In the genomic region with DNA sequence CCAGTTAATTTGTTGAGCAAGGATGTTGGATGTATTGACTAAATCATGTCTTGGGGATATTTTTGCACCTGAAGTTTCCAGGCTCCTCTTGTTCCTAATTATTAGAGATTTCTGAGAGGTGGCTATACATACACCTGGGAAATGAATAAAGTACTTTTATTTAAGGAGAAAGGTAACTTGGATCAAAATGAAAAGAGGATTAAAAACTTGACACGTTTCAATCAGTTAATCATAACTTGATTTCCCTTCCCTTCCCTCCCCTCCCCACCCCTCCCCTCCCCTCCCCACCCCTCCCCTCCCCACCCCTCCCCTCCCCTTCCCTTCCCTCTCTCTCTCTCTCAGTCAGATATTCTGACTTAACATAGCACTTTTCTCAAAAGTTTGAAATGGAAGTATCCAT, we compare ENCODE assay signal across 31 cellular contexts.
DNase-seq lines count a peak whose midpoint lies in the region; ATAC-seq, FAIRE-seq and TF ChIP-seq lines count a peak whose summit lies in the region.
"Had no signal": no experiment of that assay in that cellular context is flagged by ENCODE, and none has a peak within 500 bp of the region (broad histone marks: within the 10 kb centered on the region; RNA-seq: fewer than 3 reads in every experiment).

No MANE protein-coding gene starts in this region.

- H2AFZ ChIP-seq in HepG2 (ENCODE audit: low read length) (no peak overlapping the region), K562 (ENCODE audit: low read depth, low read length) (no peak overlapping the region)

- H3K27me3 ChIP-seq in HepG2 (ENCODE audit: control insufficient read depth in 1 of 2, insufficient read depth in 2 of 2, low read length in 2 of 2) (no peaks in the 10 kb centered on the region), right lobe of liver (no peaks in the 10 kb centered on the region), K562 (ENCODE audit: control insufficient read depth in 2 of 2, insufficient read depth in 2 of 2, low read length in 2 of 2) (no peaks in the 10 kb centered on the region), gastroesophageal sphincter (no peaks in the 10 kb centered on the region)
- H3K27me3 ChIP-seq: BE2C; BLaER1; BLaER1 treated with 17β-estradiol and CSF1 and Interleukin-3, amounts not matched to agents 10 nM and 100 nM had no signal

- H3K79me2 ChIP-seq in HepG2 (ENCODE audit: insufficient read depth, low read length), result no peaks in the 10 kb centered on the region
- H3K79me2 ChIP-seq in K562 (ENCODE audit: control insufficient read depth, insufficient read depth, low read length), result no peaks in the 10 kb centered on the region

- CTCF ChIA-PET in HepG2 (lab: Yijun Ruan, JAX; ENCODE audit: low intra/inter-chr PET ratio, low total read pairs) (no interaction called here), K562 (lab: Yijun Ruan, JAX; ENCODE audit: low intra/inter-chr PET ratio) (no interaction called here)

- TF ChIP-seq RAD21 in HepG2 (CRISPR knock-in tag; IDR thresholded peaks at IDR 0.05) (no peak), K562 (CRISPR knock-in tag; conservative IDR thresholded peaks at IDR 0.05 in 1 of 2, IDR thresholded peaks at IDR 0.05 in 1 of 2) (no peak)

- H3K9me3 ChIP-seq in HepG2 (ENCODE audit: low read length), result no peaks in the 10 kb centered on the region
- no peaks in the 10 kb centered on the region for H3K9me3 ChIP-seq in right lobe of liver
- no peaks in the 10 kb centered on the region; the same call in 1 of the 2 replicates for H3K9me3 ChIP-seq in K562 (replicated peaks; ENCODE audit: control insufficient read depth, insufficient read depth, low read depth, low read length)
- no peaks in the 10 kb centered on the region for H3K9me3 ChIP-seq in gastroesophageal sphincter
- H3K9me3 ChIP-seq: A549; BE2C; BLaER1; BLaER1 treated with 17β-estradiol and CSF1 and Interleukin-3, amounts not matched to agents 10 nM and 100 nM; Caco-2 had no signal

- ATAC-seq in HepG2, result no peak
- ATAC-seq in right lobe of liver, result no peak
- ATAC-seq in K562, result no peak
- ATAC-seq in gastroesophageal sphincter, result no peak
- ATAC-seq: A549; CD8-positive, alpha-beta T cell had no signal

- H3K9ac ChIP-seq in HepG2 (ENCODE audit: insufficient read depth, low read depth, low read length) (no peak overlapping the region), K562 (ENCODE audit: insufficient read depth in 1 of 2, low read depth in 2 of 2, low read length in 2 of 2) (no peak overlapping the region)
- H3K9ac ChIP-seq: BLaER1; BLaER1 treated with 17β-estradiol and CSF1 and Interleukin-3, amounts not matched to agents 10 nM and 100 nM had no signal

- no peak for TF ChIP-seq POLR2A in HepG2 (IDR thresholded peaks at IDR 0.05; ENCODE audit: insufficient read depth in 1 of 2, low read depth in 2 of 2, low read length in 2 of 2)
- no peak for TF ChIP-seq POLR2A in right lobe of liver (IDR thresholded peaks at IDR 0.05)
- no peak for TF ChIP-seq POLR2A in K562 (conservative IDR thresholded peaks at IDR 0.05)
- TF ChIP-seq POLR2A in gastroesophageal sphincter (IDR thresholded peaks at IDR 0.05), result no peak

- in situ Hi-C loops in HepG2 (cut with HindIII; ENCODE audit: extremely low pct_ligation_motif_present, low pct_unique_long_range_greater_than_20kb) (no loop called here), K562 (cut with MboI) (no loop called here)

- DNase-seq in HepG2 (ENCODE audit: low spot score), result no peak
- no peak for DNase-seq in right lobe of liver
- no peak for DNase-seq in K562 (ENCODE audit: extremely low read depth in 1 of 4, low spot score in 3 of 4)
- DNase-seq: 8988T; ACHN; AML-193; BE2C; C1 segment of cervical spinal cord; Caco-2; Calu3; CD4-positive, alpha-beta memory T cell; CD4-positive, alpha-beta T cell; CD4-positive, CD25-positive, alpha-beta regulatory T cell; CD8-positive, alpha-beta memory T cell; CD8-positive, alpha-beta T cell; COR-L47; DMS 273 treated with DMSO at 0.1 percent for 48 hours; DMS153; DMS53; DMS79; DMS79 treated with DMSO at 0.1 percent for 48 hours; DND-41; EL had no signal

- H3K27ac ChIP-seq in HepG2 (ENCODE audit: extremely low read length, insufficient read depth, low read length), result no peak overlapping the region
- H3K27ac ChIP-seq in right lobe of liver, result no peak overlapping the region
- H3K27ac ChIP-seq in K562 (ENCODE audit: extremely low read depth, low read depth, low read length), result no peak overlapping the region
- H3K27ac ChIP-seq in gastroesophageal sphincter, result no peak overlapping the region
- H3K27ac ChIP-seq: 22Rv1; A549; BLaER1; BLaER1 treated with 17β-estradiol and CSF1 and Interleukin-3, amounts not matched to agents 10 nM and 100 nM; C4-2B had no signal

- BruUV-seq in HepG2 (replicated peaks; lab: Mats Ljungman, UMichigan) (no TSS peak), K562 (replicated peaks; lab: Mats Ljungman, UMichigan) (no TSS peak)

- H4K20me1 ChIP-seq in HepG2 (ENCODE audit: insufficient read depth, low read length) (no peaks in the 10 kb centered on the region), K562 (replicated peaks; ENCODE audit: control insufficient read depth, insufficient read depth, low read length) (no peaks in the 10 kb centered on the region)
- H4K20me1 ChIP-seq: BLaER1; BLaER1 treated with 17β-estradiol and CSF1 and Interleukin-3, amounts not matched to agents 10 nM and 100 nM had no signal

- H3K36me3 ChIP-seq in HepG2 (replicated peaks in 1 of 2; ENCODE audit: control insufficient read depth in 1 of 2, insufficient read depth in 2 of 2, low read length in 2 of 2) (no peaks in the 10 kb centered on the region), right lobe of liver (no peaks in the 10 kb centered on the region), K562 (ENCODE audit: control insufficient read depth, insufficient read depth, low read length) (no peaks in the 10 kb centered on the region), gastroesophageal sphincter (no peaks in the 10 kb centered on the region)
- H3K36me3 ChIP-seq: BE2C; BLaER1; BLaER1 treated with 17β-estradiol and CSF1 and Interleukin-3, amounts not matched to agents 10 nM and 100 nM had no signal

- no peaks in the 10 kb centered on the region for H3K9me1 ChIP-seq in K562 (ENCODE audit: control insufficient read depth, insufficient read depth, low read length)

- H3K4me2 ChIP-seq in HepG2 (ENCODE audit: low read depth, low read length) (no peak overlapping the region), K562 (ENCODE audit: insufficient read depth, low read length) (no peak overlapping the region)
- H3K4me2 ChIP-seq: A549; BLaER1; BLaER1 treated with 17β-estradiol and CSF1 and Interleukin-3, amounts not matched to agents 10 nM and 100 nM had no signal

- H3K4me3 ChIP-seq in HepG2 (replicated peaks in 1 of 3; ENCODE audit: insufficient read depth in 1 of 3, low read depth in 2 of 3, low read length in 3 of 3), result no peak overlapping the region
- H3K4me3 ChIP-seq in right lobe of liver, result no peak overlapping the region
- no peak overlapping the region for H3K4me3 ChIP-seq in K562
- H3K4me3 ChIP-seq in gastroesophageal sphincter, result no peak overlapping the region
- H3K4me3 ChIP-seq: A549; BLaER1; BLaER1 treated with 17β-estradiol and CSF1 and Interleukin-3, amounts not matched to agents 10 nM and 100 nM had no signal

- TF ChIP-seq EP300 in HepG2 (IDR thresholded peaks at IDR 0.05; ENCODE audit: low read depth in 2 of 2, low read length in 2 of 2) (no peak), HepG2 (CRISPR knock-in tag; IDR thresholded peaks at IDR 0.05; ENCODE audit: borderline replicate concordance) (no peak), K562 (IDR thresholded peaks at IDR 0.05; ENCODE audit: low read length) (no peak), gastroesophageal sphincter (IDR thresholded peaks at IDR 0.05) (no peak)

- TF ChIP-seq CTCF in HepG2 (CRISPR knock-in tag; IDR thresholded peaks at IDR 0.05), result no peak
- TF ChIP-seq CTCF in right lobe of liver (IDR thresholded peaks at IDR 0.05), result no peak
- TF ChIP-seq CTCF in K562 (IDR thresholded peaks at IDR 0.05 in 2 of 3, conservative IDR thresholded peaks at IDR 0.05 in 1 of 3; ENCODE audit: insufficient read depth in 2 of 3, low read depth in 1 of 3, low read length in 3 of 3), result no peak
- TF ChIP-seq CTCF in gastroesophageal sphincter (IDR thresholded peaks at IDR 0.05), result no peak

- intact Hi-C loops in HepG2 (cut with micrococcal nuclease; ENCODE audit: unreplicated experiment), result no loop called here
- intact Hi-C loops in right lobe of liver (cut with DNase I), result no loop called here
- intact Hi-C loops in K562 (cut with micrococcal nuclease), result no loop called here

- H3K4me1 ChIP-seq in HepG2 (ENCODE audit: insufficient read depth, low read length), result no peaks in the 10 kb centered on the region
- H3K4me1 ChIP-seq in right lobe of liver, result no peaks in the 10 kb centered on the region
- no peaks in the 10 kb centered on the region for H3K4me1 ChIP-seq in K562 (replicated peaks in 1 of 2; ENCODE audit: control insufficient read depth in 2 of 2, insufficient read depth in 2 of 2, low read length in 2 of 2)
- no peaks in the 10 kb centered on the region for H3K4me1 ChIP-seq in gastroesophageal sphincter
- H3K4me1 ChIP-seq: A549, BE2C, BLaER1, Caco-2 had no signal

- POLR2A ChIA-PET in HepG2 (lab: Yijun Ruan, JAX) (no interaction called here), K562 (lab: Yijun Ruan, JAX) (no interaction called here)

- no peak for FAIRE-seq in HepG2 (lab: Jason Lieb, UNC)
- no peak for FAIRE-seq in K562 (lab: Jason Lieb, UNC)
- FAIRE-seq: A204.1, A549, D721Med had no signal

- 4% methylated on average over 1 of the region's 1 CpG for WGBS in HepG2 (ENCODE audit: low lambda C conversion rate)
- WGBS in right lobe of liver (ENCODE audit: insufficient coverage, low coverage, low lambda C conversion rate, missing lambda C conversion rate), result 13% methylated on average over 1 of the region's 1 CpG
- WGBS in K562 (ENCODE audit: insufficient coverage, low coverage, missing lambda C conversion rate), result 0% methylated on average over 1 of the region's 1 CpG
- 50 to 54% methylated on average over 1 of the region's 1 CpG for WGBS in gastroesophageal sphincter (ENCODE audit: low coverage in 1 of 2), 2 donors

TF ChIP-seq in HepG2, 621 proteins besides CTCF, POLR2A, EP300 and RAD21 (continues in another document):
- TF ChIP-seq ZNF570 (CRISPR knock-in tag; IDR thresholded peaks at IDR 0.05; ENCODE audit: borderline replicate concordance) (no peak), AKAP8 (CRISPR knock-in tag; IDR thresholded peaks at IDR 0.05) (no peak)

TF ChIP-seq in K562, 482 proteins besides CTCF, POLR2A, EP300 and RAD21:
- peak; percentile 60 for TF ChIP-seq PCBP1 (IDR thresholded peaks at IDR 0.05; ENCODE audit: low read depth, low read length, poor library complexity, severe bottlenecking)
- peak; percentile 87 for TF ChIP-seq HNRNPK (IDR thresholded peaks at IDR 0.05; ENCODE audit: low read depth, low read length, poor library complexity, severe bottlenecking)
- TF ChIP-seq SRSF1 (IDR thresholded peaks at IDR 0.05; ENCODE audit: low read depth, low read length), result no peak
